ENCODE assay signal across 12 cellular contexts in the genomic region with DNA sequence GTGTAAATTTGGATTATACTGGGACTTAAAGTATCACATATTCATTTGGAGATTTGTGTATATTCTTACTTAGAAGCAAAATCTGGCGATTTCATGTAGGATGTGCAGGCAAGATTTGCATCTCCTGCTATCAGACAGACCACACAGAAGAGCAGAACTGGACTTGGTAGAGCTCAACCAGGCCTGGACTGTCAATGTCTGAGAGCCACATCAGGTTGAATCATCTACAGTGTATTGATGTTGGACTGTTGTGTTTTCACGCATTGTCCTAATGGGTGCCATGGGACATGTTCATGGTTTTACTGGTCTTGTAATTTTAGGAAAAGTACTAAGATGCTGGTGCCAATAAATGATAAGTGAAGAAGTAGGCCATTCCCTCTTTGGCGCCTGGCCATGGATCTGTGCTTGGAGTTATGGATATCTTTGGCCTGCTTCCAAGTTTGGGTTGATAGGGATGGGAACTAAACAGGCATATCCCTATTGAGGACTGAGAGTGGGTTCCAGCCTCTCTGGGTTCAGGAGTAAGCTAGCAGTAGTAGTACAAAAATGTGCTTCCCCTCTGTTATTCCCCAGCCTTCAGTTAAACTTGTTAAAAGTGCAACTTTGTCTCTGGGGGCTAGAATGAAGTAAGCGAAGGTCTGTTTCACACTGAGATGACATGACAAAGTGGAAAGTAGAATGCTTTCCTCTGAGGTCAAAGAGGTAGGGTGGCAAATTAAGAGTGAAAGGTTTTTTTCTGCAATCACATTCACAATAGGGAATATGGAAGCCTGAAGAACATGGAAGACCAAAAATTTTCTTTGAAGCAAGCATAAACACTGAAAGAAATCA. TPM values are rescaled to one million over a fixed set of nuclear protein-coding genes. Genes with fewer than 3 reads are reported as not detected.
DNase-seq lines count a peak whose midpoint lies in the region; ATAC-seq, FAIRE-seq and TF ChIP-seq lines count a peak whose summit lies in the region.
"Had no signal": no experiment of that assay in that cellular context is flagged by ENCODE, and none has a peak within 500 bp of the region (broad histone marks: within the 10 kb centered on the region; RNA-seq: fewer than 3 reads in every experiment).

No MANE protein-coding gene starts in this region.

- no peak overlapping the region for H3K4me3 ChIP-seq in colonic mucosa

- H3K4me1 ChIP-seq in colonic mucosa = peaks cover 10% of the 10 kb centered on the region

- no peaks in the 10 kb centered on the region for H3K27me3 ChIP-seq in colonic mucosa

- FAIRE-seq in GM12891 (lab: Jason Lieb, UNC) = peak; percentile 78
- FAIRE-seq: D721Med had no signal

- no peaks in the 10 kb centered on the region for H3K36me3 ChIP-seq in colonic mucosa

- no peak for TF ChIP-seq POLR2A in GM12891 (IDR thresholded peaks at IDR 0.05; ENCODE audit: low read depth, low read length)

- no peak overlapping the region for H3K27ac ChIP-seq in colonic mucosa

- no peak overlapping the region for H3K9ac ChIP-seq in colonic mucosa (ENCODE audit: low read depth in 2 of 2, low read length in 2 of 2)

- no peak for TF ChIP-seq CTCF in colonic mucosa (IDR thresholded peaks at IDR 0.05)

- ATAC-seq in GM21360 (IDR thresholded peaks at IDR 0.05; ENCODE audit: unreplicated experiment) = peak; percentile 57
- ATAC-seq in HG03139 (IDR thresholded peaks at IDR 0.05; ENCODE audit: unreplicated experiment) = peak; percentile 71
- ATAC-seq: esophagus mucosa had no signal

- DNase-seq in GM12891 (ENCODE audit: insufficient read length, low spot score) (no peak), colonic mucosa (peak; percentile 52), NCI-H524 treated with DMSO at 0.1 percent for 48 hours (lab: John Stamatoyannopoulos, UW) (no peak), NCI-H187 treated with DMSO at 0.1 percent for 48 hours (lab: John Stamatoyannopoulos, UW) (no peak)
- DNase-seq in activated naive CD4-positive, alpha-beta T cell treated with anti-CD3 and anti-CD28 coated beads, Interleukin-2, amount 50 U/mL, for 16 hours = no peak
- no peak for DNase-seq in activated CD8-positive, alpha-beta memory T cell treated with anti-CD3 and anti-CD28 coated beads for 24 hours
- DNase-seq: activated naive CD4-positive, alpha-beta T cell treated with anti-CD3 and anti-CD28 coated beads for 36 hours; naive B cell had no signal

- no peaks in the 10 kb centered on the region for H3K9me3 ChIP-seq in colonic mucosa

- intact Hi-C loops in colonic mucosa (cut with DNase I) = no loop called here

TF ChIP-seq in GM12891, 5 proteins besides CTCF, POLR2A, EP300 and RAD21:
- TF ChIP-seq TAF1 (IDR thresholded peaks at IDR 0.05; ENCODE audit: low read depth, low read length) (no peak), SPI1 (IDR thresholded peaks at IDR 0.05; ENCODE audit: low read depth, low read length) (0 out of 2 replicates have a peak, but pooled peaks have one; percentile 13), PAX5 (IDR thresholded peaks at IDR 0.05; ENCODE audit: insufficient read depth, low read length, severe bottlenecking) (no peak)

RNA-seq across cellular contexts. Expression of gene NEMP2, which starts 49.2 kb away (rescaled TPM):
- polyA plus RNA-seq in GM12891 (2012; ENCODE audit: low read depth, missing spikeins) = 4.1 TPM
- 1 to 10 TPM; 3.6 to 5.1 TPM for total RNA-seq in colonic mucosa
